In the genomic region with DNA sequence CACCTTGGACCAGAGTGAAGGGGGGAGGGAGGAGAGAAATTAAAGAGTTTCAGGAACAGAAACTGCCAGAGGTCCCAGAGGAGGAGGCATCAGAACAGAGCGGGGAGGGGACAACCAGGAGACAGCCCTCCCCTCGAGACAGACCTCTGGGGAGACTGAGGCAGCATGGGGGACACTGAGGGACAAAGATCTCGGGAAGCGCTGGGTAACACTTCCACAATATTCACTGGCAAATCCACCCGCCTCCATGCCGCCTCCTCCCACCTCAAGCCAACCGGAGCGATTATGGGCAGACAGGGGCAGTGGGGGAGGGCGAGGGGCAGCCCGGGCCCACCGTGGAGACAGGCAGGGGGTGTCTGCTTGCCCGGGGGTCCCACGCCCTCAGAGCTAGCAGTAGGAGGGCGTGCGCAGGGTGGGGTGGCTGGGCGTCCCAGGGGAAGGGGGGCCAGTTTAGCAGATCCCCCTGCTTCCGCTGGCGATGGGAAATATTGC, we compare ENCODE assay signal across 1 cellular context.
TF ChIP-seq lines count a peak whose summit lies in the region.

No MANE protein-coding gene starts in this region.

TF ChIP-seq in HCT116, 20 proteins besides CTCF, POLR2A, EP300 and RAD21 (continued from another document):
- TF ChIP-seq, protein P1, sequence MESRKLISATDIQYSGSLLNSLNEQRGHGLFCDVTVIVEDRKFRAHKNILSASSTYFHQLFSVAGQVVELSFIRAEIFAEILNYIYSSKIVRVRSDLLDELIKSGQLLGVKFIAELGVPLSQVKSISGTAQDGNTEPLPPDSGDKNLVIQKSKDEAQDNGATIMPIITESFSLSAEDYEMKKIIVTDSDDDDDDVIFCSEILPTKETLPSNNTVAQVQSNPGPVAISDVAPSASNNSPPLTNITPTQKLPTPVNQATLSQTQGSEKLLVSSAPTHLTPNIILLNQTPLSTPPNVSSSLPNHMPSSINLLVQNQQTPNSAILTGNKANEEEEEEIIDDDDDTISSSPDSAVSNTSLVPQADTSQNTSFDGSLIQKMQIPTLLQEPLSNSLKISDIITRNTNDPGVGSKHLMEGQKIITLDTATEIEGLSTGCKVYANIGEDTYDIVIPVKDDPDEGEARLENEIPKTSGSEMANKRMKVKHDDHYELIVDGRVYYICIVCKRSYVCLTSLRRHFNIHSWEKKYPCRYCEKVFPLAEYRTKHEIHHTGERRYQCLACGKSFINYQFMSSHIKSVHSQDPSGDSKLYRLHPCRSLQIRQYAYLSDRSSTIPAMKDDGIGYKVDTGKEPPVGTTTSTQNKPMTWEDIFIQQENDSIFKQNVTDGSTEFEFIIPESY (IDR thresholded peaks at IDR 0.05; ENCODE audit: extremely low read depth, insufficient replicate concordance, low read length): no peak
- no peak for TF ChIP-seq POLR2AphosphoS5 (IDR thresholded peaks at IDR 0.05; ENCODE audit: low read depth, low read length)
- TF ChIP-seq, protein P2, sequence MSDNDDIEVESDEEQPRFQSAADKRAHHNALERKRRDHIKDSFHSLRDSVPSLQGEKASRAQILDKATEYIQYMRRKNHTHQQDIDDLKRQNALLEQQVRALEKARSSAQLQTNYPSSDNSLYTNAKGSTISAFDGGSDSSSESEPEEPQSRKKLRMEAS (IDR thresholded peaks at IDR 0.05): no peak
